ENCODE assay signal across 15 cellular contexts in genomic region chr10:13630231-13630630, GRCh38. TPM values are rescaled to one million over a fixed set of nuclear protein-coding genes. Genes with fewer than 3 reads are reported as not detected.
DNase-seq lines count a peak whose midpoint lies in the region; ATAC-seq and TF ChIP-seq lines count a peak whose summit lies in the region.
"Had no signal": no experiment of that assay in that cellular context is flagged by ENCODE, and none has a peak within 500 bp of the region (broad histone marks: within the 10 kb centered on the region; RNA-seq: fewer than 3 reads in every experiment).

No MANE protein-coding gene starts in this region.

- ATAC-seq in left colon, result peak; percentile 41
- ATAC-seq: A549, GM23338 had no signal

- no peak overlapping the region for H2AFZ ChIP-seq in OCI-LY7 (ENCODE audit: low read length)
- H2AFZ ChIP-seq: GM23338 had no signal

- no peaks in the 10 kb centered on the region for H3K27me3 Mint-ChIP-seq in MCF 10A (ENCODE audit: insufficient read depth, unreplicated experiment)
- H3K27me3 Mint-ChIP-seq in nephron (ENCODE audit: low read depth), result no peaks in the 10 kb centered on the region
- H3K27me3 Mint-ChIP-seq: CD4-positive, alpha-beta T cell had no signal

- no peak overlapping the region for H3K27ac Mint-ChIP-seq in MCF 10A (ENCODE audit: low read depth, unreplicated experiment)
- peak overlapping the region in 2 of 3 experiments; percentile 27 to 47 for H3K27ac Mint-ChIP-seq in nephron
- H3K27ac Mint-ChIP-seq: CD4-positive, alpha-beta T cell; GM23338 had no signal

- no peaks in the 10 kb centered on the region for H3K27me3 ChIP-seq in breast epithelium

- TF ChIP-seq CTCF in MCF 10A (IDR thresholded peaks at IDR 0.05; ENCODE audit: unreplicated experiment) (no peak), breast epithelium (IDR thresholded peaks at IDR 0.05) (no peak), nephron (IDR thresholded peaks at IDR 0.05; ENCODE audit: unreplicated experiment in 3 of 3) (no peak), OCI-LY7 (conservative IDR thresholded peaks at IDR 0.05; ENCODE audit: low read length) (no peak)

- no peak overlapping the region for H3K4me3 ChIP-seq in breast epithelium
- H3K4me3 ChIP-seq in OCI-LY7 (ENCODE audit: low read depth, low read length, poor library complexity, severe bottlenecking), result no peak overlapping the region
- H3K4me3 ChIP-seq: A549, GM23338 had no signal

- POLR2A ChIA-PET in MCF 10A (lab: Yijun Ruan, JAX) (interaction anchor here (1.4 kb wide), 1 partner anchor 9 kb away, joined by 4 read pairs; no protein-coding TSS in a partner anchor), OCI-LY7 (lab: Charles Lee) (interaction anchor here (1.1 kb wide), 1 partner anchor 11 kb away, joined by 3 read pairs; no protein-coding TSS in a partner anchor)

- no peaks in the 10 kb centered on the region for H3K4me1 Mint-ChIP-seq in MCF 10A (ENCODE audit: insufficient read depth, unreplicated experiment)
- peaks cover 34% of the 10 kb centered on the region for H3K4me1 Mint-ChIP-seq in nephron

- BruUV-seq in MCF 10A (replicated peaks; lab: Mats Ljungman, UMichigan), result TSS peak; percentile 35
- no TSS peak for BruUV-seq in OCI-LY7 (replicated peaks; lab: Mats Ljungman, UMichigan)

- H3K4me3 Mint-ChIP-seq in MCF 10A (ENCODE audit: unreplicated experiment) (no peak overlapping the region), nephron (no peak overlapping the region)
- H3K4me3 Mint-ChIP-seq: CD4-positive, alpha-beta T cell; GM23338 had no signal

- H3K27ac ChIP-seq in breast epithelium (peak overlapping the region in 1 of 2 donors; percentile 7), OCI-LY7 (ENCODE audit: low read depth, low read length, poor library complexity, severe bottlenecking) (no peak overlapping the region)
- H3K27ac ChIP-seq: 22Rv1, A549, C4-2B had no signal

- no peaks in the 10 kb centered on the region for H3K79me2 ChIP-seq in OCI-LY7 (ENCODE audit: insufficient read depth, low read depth, low read length)

- DNase-seq in MCF 10A (ENCODE audit: unreplicated experiment) (no peak), breast epithelium (ENCODE audit: low spot score in 2 of 2) (no peak), left colon (no peak), cortex of kidney (lab: John Stamatoyannopoulos, UW) (no peak), retina (no peak), OCI-LY7 (ENCODE audit: low spot score) (no peak)
- DNase-seq: AML-193; Caco-2; CD4-positive, alpha-beta T cell; HCEC 1CT had no signal

- H3K36me3 Mint-ChIP-seq in MCF 10A (ENCODE audit: insufficient read depth, unreplicated experiment), result peaks cover 41% of the 10 kb centered on the region
- peaks cover 18% of the 10 kb centered on the region for H3K36me3 Mint-ChIP-seq in nephron (ENCODE audit: low read depth)

- CTCF ChIA-PET in MCF 10A (lab: Yijun Ruan, JAX), result interaction anchor here (1.2 kb wide), 1 partner anchor 9 kb away, joined by 3 read pairs; no protein-coding TSS in a partner anchor
- CTCF ChIA-PET in OCI-LY7 (lab: Charles Lee; ENCODE audit: unreplicated experiment), result no interaction called here

- H3K4me1 ChIP-seq in breast epithelium (no peaks in the 10 kb centered on the region), OCI-LY7 (ENCODE audit: insufficient read depth, low read length, poor library complexity, severe bottlenecking) (no peaks in the 10 kb centered on the region)
- H3K4me1 ChIP-seq: A549 had no signal

- H3K9me3 Mint-ChIP-seq in MCF 10A (ENCODE audit: unreplicated experiment) (no peaks in the 10 kb centered on the region), nephron (no peaks in the 10 kb centered on the region)
- H3K9me3 Mint-ChIP-seq: CD4-positive, alpha-beta T cell; GM23338 had no signal

- H3K9me2 ChIP-seq in OCI-LY7 (ENCODE audit: insufficient read depth, low read length), result no peaks in the 10 kb centered on the region

- no peaks in the 10 kb centered on the region for H4K20me1 ChIP-seq in OCI-LY7 (ENCODE audit: insufficient read depth, low read length)

- H3K36me3 ChIP-seq in breast epithelium (no peaks in the 10 kb centered on the region), OCI-LY7 (ENCODE audit: insufficient read depth, low read length) (peaks cover 6% of the 10 kb centered on the region; the same call in 1 of the 2 replicates)

- intact Hi-C loops in MCF 10A (cut with micrococcal nuclease) (no loop called here), breast epithelium (cut with DNase I; ENCODE audit: low total_unique reads) (no loop called here), left colon (cut with DNase I, micrococcal nuclease) (no loop called here), OCI-LY7 (cut with micrococcal nuclease; ENCODE audit: unreplicated experiment) (no loop called here)

- H3K4me2 ChIP-seq in OCI-LY7 (ENCODE audit: low read length), result no peak overlapping the region
- H3K4me2 ChIP-seq: A549, GM23338 had no signal

- TF ChIP-seq POLR2A in breast epithelium (IDR thresholded peaks at IDR 0.05), result no peak

- H3K9me3 ChIP-seq in breast epithelium, result no peaks in the 10 kb centered on the region
- no peaks in the 10 kb centered on the region for H3K9me3 ChIP-seq in OCI-LY7 (ENCODE audit: low read length)
- H3K9me3 ChIP-seq: A549, Caco-2 had no signal

RNA-seq across cellular contexts. Expression of gene PRPF18, which starts 43.5 kb away (rescaled TPM):
- total RNA-seq in MCF 10A (2022) (27.8 and 31.6 TPM in 2 replicates), breast epithelium (10 to 100 TPM; 29.6 to 48.6 (median 36.7) TPM), left colon (10 to 100 TPM; 19.8 to 22.4 TPM), OCI-LY7 (2022) (23.3 and 24.1 TPM in 2 replicates)
- 21.1 and 32.4 TPM in 2 replicates for total RNA-seq in OCI-LY7 (2014; rRNA removed; shearing (Covaris generic))
